In the genomic region with DNA sequence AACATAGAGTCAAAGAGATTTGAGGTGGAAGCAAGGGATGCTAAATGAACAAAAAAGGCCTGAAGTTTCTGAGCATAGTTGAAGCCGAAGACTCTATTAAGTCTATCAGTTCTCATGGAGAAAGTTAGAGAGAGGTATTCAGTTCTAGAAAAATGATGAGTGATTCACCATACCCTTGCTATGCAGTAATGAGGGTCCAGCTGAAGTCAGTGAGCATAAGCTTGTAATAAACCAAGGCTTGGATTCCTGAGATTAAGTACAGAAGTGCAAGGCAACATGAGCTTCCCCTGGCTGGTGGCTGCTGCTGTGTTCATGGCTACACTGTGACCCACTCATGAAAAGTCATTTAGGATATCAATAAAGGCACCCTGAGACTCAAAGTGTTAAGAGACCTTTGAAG, we compare ENCODE assay signal across 2 cellular contexts.
TF ChIP-seq lines count a peak whose summit lies in the region.

No MANE protein-coding gene starts in this region.

TF ChIP-seq in IMR-90, 13 proteins besides CTCF, POLR2A, EP300 and RAD21:
- TF ChIP-seq CHD1 (IDR thresholded peaks at IDR 0.05; ENCODE audit: low read depth, low read length) = no peak
- no peak for TF ChIP-seq MXI1 (IDR thresholded peaks at IDR 0.05; ENCODE audit: borderline replicate concordance, low read depth, low read length)
- TF ChIP-seq, protein P1, sequence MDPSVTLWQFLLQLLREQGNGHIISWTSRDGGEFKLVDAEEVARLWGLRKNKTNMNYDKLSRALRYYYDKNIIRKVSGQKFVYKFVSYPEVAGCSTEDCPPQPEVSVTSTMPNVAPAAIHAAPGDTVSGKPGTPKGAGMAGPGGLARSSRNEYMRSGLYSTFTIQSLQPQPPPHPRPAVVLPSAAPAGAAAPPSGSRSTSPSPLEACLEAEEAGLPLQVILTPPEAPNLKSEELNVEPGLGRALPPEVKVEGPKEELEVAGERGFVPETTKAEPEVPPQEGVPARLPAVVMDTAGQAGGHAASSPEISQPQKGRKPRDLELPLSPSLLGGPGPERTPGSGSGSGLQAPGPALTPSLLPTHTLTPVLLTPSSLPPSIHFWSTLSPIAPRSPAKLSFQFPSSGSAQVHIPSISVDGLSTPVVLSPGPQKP (IDR thresholded peaks at IDR 0.05; ENCODE audit: borderline replicate concordance, low read depth, low read length) = no peak
- TF ChIP-seq, protein P2, sequence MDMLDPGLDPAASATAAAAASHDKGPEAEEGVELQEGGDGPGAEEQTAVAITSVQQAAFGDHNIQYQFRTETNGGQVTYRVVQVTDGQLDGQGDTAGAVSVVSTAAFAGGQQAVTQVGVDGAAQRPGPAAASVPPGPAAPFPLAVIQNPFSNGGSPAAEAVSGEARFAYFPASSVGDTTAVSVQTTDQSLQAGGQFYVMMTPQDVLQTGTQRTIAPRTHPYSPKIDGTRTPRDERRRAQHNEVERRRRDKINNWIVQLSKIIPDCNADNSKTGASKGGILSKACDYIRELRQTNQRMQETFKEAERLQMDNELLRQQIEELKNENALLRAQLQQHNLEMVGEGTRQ (IDR thresholded peaks at IDR 0.05; ENCODE audit: low read depth, low read length) = no peak
- TF ChIP-seq BHLHE40 (IDR thresholded peaks at IDR 0.05; ENCODE audit: low read depth, low read length) = no peak
TF ChIP-seq in IMR-90: peak in this region for 0.

TF ChIP-seq in endothelial cell of umbilical vein, 7 proteins besides CTCF, POLR2A, EP300 and RAD21:
- TF ChIP-seq, protein P3, sequence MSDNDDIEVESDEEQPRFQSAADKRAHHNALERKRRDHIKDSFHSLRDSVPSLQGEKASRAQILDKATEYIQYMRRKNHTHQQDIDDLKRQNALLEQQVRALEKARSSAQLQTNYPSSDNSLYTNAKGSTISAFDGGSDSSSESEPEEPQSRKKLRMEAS (IDR thresholded peaks at IDR 0.05; ENCODE audit: insufficient read depth, insufficient read length) = no peak
- TF ChIP-seq JUN (IDR thresholded peaks at IDR 0.05; ENCODE audit: borderline replicate concordance, insufficient read depth, insufficient read length, low read depth) = no peak
- TF ChIP-seq EZH2 (IDR thresholded peaks at IDR 0.05; ENCODE audit: borderline replicate concordance, low read depth, low read length, severe bottlenecking) = no peak
- no peak for TF ChIP-seq GATA2 (IDR thresholded peaks at IDR 0.05; ENCODE audit: insufficient read depth, insufficient read length, low read depth, low read length)
- no peak for TF ChIP-seq FOS (IDR thresholded peaks at IDR 0.05; ENCODE audit: borderline replicate concordance, insufficient read depth, low read length)
- TF ChIP-seq MYC (IDR thresholded peaks at IDR 0.05; ENCODE audit: low read depth, low read length) = no peak
- no peak for TF ChIP-seq POLR2AphosphoS5 (IDR thresholded peaks at IDR 0.05; ENCODE audit: insufficient read depth, low read depth, low read length)
